8 cellular contexts compared by ENCODE assay signal in the genomic region with DNA sequence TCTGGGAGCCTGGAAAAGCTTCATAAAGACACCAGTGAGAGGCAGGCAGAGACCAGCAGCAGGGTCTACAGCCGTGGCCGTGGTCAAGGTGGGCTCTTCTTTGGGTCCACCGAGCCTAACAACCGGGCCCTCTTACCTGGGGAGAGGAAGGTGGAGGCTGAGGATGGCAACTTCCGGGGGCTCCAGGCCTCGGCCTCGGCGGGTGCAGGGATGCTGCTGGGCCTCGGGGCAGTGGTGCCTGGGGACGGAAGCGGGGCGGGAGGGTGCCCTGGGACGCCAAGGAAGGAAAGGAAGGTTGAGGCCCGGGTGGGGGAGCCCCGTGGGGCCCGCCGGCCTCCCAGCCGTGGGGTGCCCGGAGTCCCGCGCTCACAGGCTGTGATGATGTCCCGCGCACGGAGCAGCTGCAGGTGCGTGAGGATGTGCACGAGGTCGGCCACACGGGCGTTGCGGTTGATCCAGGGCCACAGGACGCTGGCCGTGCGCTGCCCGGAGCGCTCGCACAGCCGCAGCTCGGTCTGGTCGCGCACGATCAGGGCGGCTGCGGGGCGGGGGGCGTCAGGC. TPM values are rescaled to one million over a fixed set of nuclear protein-coding genes. Genes with fewer than 3 reads are reported as not detected.
DNase-seq lines count a peak whose midpoint lies in the region; ATAC-seq, FAIRE-seq and TF ChIP-seq lines count a peak whose summit lies in the region.

No MANE protein-coding gene starts in this region.

- no peaks in the 10 kb centered on the region for H3K27me3 ChIP-seq in Loucy (ENCODE audit: insufficient read depth, low read length, poor library complexity, severe bottlenecking)
- no peaks in the 10 kb centered on the region for H3K27me3 ChIP-seq in bronchial epithelial cell (ENCODE audit: control insufficient read depth, insufficient read depth, low read length)
- no peaks in the 10 kb centered on the region for H3K27me3 ChIP-seq in vagina

- no peak overlapping the region for H2AFZ ChIP-seq in Loucy (ENCODE audit: low read length)

- H3K36me3 ChIP-seq in Loucy (ENCODE audit: insufficient read depth, low read length) (peaks cover 7% of the 10 kb centered on the region; the same call in 1 of the 2 replicates), bronchial epithelial cell (ENCODE audit: control insufficient read depth, insufficient read depth, low read length) (peaks cover 10% of the 10 kb centered on the region), vagina (peaks cover 0 to 15% of the 10 kb centered on the region in 2 donors)

- peak overlapping the region; percentile 84 for H3K27ac ChIP-seq in vagina

- H3K79me2 ChIP-seq in Loucy (ENCODE audit: insufficient read depth, low read length), result peaks cover 52% of the 10 kb centered on the region

- DNase-seq in activated CD4-positive, alpha-beta T cell treated with anti-CD3 and anti-CD28 coated beads, Interleukin-2, amount 10 ng/mL, durations not matched to agents 24 days and 14 days, result peak; percentile 74
- DNase-seq in activated CD4-positive, alpha-beta T cell treated with anti-CD3 and anti-CD28 coated beads for 1 hour, result no peak
- no peak for DNase-seq in bronchial epithelial cell (ENCODE audit: low read depth)
- no peak for DNase-seq in mesothelial cell of epicardium (ENCODE audit: low spot score in 2 of 2, unreplicated experiment in 2 of 2)
- no peak for DNase-seq in vagina (ENCODE audit: extremely low spot score in 2 of 2)
- no peak for DNase-seq in omental fat pad (ENCODE audit: low spot score)
- DNase-seq in UCSD-AML1 (lab: John Stamatoyannopoulos, UW; ENCODE audit: unreplicated experiment), result no peak

- H3K36me3 Mint-ChIP-seq in activated CD4-positive, alpha-beta T cell treated with anti-CD3 and anti-CD28 coated beads, Interleukin-2, amount 10 ng/mL, durations not matched to agents 24 days and 14 days (ENCODE audit: low read depth), result peaks cover 18% of the 10 kb centered on the region
- H3K36me3 Mint-ChIP-seq in mesothelial cell of epicardium, result peaks cover 10% of the 10 kb centered on the region

- peak overlapping the region; percentile 96 for H3K9ac ChIP-seq in Loucy (ENCODE audit: low read depth, low read length, poor library complexity, severe bottlenecking)

- H3K4me1 ChIP-seq in Loucy (ENCODE audit: insufficient read depth, low read length, poor library complexity, severe bottlenecking) (no peaks in the 10 kb centered on the region), vagina (peaks cover 27% of the 10 kb centered on the region)

- H3K27ac Mint-ChIP-seq in activated CD4-positive, alpha-beta T cell treated with anti-CD3 and anti-CD28 coated beads, Interleukin-2, amount 10 ng/mL, durations not matched to agents 24 days and 14 days, result peak overlapping the region; percentile 90
- H3K27ac Mint-ChIP-seq in mesothelial cell of epicardium, result peak overlapping the region; percentile 85

- peak overlapping the region; percentile 93 for H3K4me2 ChIP-seq in Loucy (ENCODE audit: low read depth, low read length, poor library complexity, severe bottlenecking)

- no peaks in the 10 kb centered on the region for H3K9me2 ChIP-seq in Loucy (replicated peaks; ENCODE audit: low read depth, low read length)

- no peaks in the 10 kb centered on the region for H4K20me1 ChIP-seq in Loucy (ENCODE audit: insufficient read depth, low read length, poor library complexity, severe bottlenecking)

- no peak for FAIRE-seq in bronchial epithelial cell (lab: Jason Lieb, UNC)

- H3K4me3 Mint-ChIP-seq in activated CD4-positive, alpha-beta T cell treated with anti-CD3 and anti-CD28 coated beads, Interleukin-2, amount 10 ng/mL, durations not matched to agents 24 days and 14 days, result peak overlapping the region; percentile 91
- peak overlapping the region; percentile 73 for H3K4me3 Mint-ChIP-seq in mesothelial cell of epicardium

- peak overlapping the region; percentile 96 for H3K4me3 ChIP-seq in Loucy (ENCODE audit: low read length, poor library complexity, severe bottlenecking)
- peak overlapping the region; percentile 59 for H3K4me3 ChIP-seq in bronchial epithelial cell (ENCODE audit: low read depth, low read length)
- H3K4me3 ChIP-seq in vagina, result peak overlapping the region; percentile 57 to 61

- intact Hi-C loops in activated CD4-positive, alpha-beta T cell treated with anti-CD3 and anti-CD28 coated beads, Interleukin-2, amount 10 ng/mL, durations not matched to agents 24 days and 14 days (cut with micrococcal nuclease), result no loop called here
- intact Hi-C loops in vagina (cut with DNase I), result no loop called here

- no peaks in the 10 kb centered on the region for H3F3A ChIP-seq in Loucy (ENCODE audit: low read depth)

- H3K9me3 ChIP-seq in Loucy (ENCODE audit: insufficient read depth, low read depth, low read length) (no peaks in the 10 kb centered on the region), vagina (no peaks in the 10 kb centered on the region)

- no peak for TF ChIP-seq POLR2A in vagina (IDR thresholded peaks at IDR 0.05)

- TF ChIP-seq CTCF in Loucy (conservative IDR thresholded peaks at IDR 0.05; ENCODE audit: low read length), result no peak
- TF ChIP-seq CTCF in bronchial epithelial cell (IDR thresholded peaks at IDR 0.05; ENCODE audit: insufficient read depth, low read length, severe bottlenecking), result no peak
- TF ChIP-seq CTCF in mesothelial cell of epicardium (IDR thresholded peaks at IDR 0.05; ENCODE audit: unreplicated experiment), result no peak
- no peak for TF ChIP-seq CTCF in vagina (IDR thresholded peaks at IDR 0.05)
- TF ChIP-seq CTCF in omental fat pad (IDR thresholded peaks at IDR 0.05), result no peak

- peaks cover 11% of the 10 kb centered on the region for H3K4me1 Mint-ChIP-seq in activated CD4-positive, alpha-beta T cell treated with anti-CD3 and anti-CD28 coated beads, Interleukin-2, amount 10 ng/mL, durations not matched to agents 24 days and 14 days
- H3K4me1 Mint-ChIP-seq in mesothelial cell of epicardium, result peaks cover 17% of the 10 kb centered on the region

- no peak for ATAC-seq in omental fat pad (ENCODE audit: low FRiP score)

- H3K27me3 Mint-ChIP-seq in activated CD4-positive, alpha-beta T cell treated with anti-CD3 and anti-CD28 coated beads, Interleukin-2, amount 10 ng/mL, durations not matched to agents 24 days and 14 days, result no peaks in the 10 kb centered on the region
- no peaks in the 10 kb centered on the region for H3K27me3 Mint-ChIP-seq in mesothelial cell of epicardium (ENCODE audit: low read depth)

- H3K9me3 Mint-ChIP-seq in activated CD4-positive, alpha-beta T cell treated with anti-CD3 and anti-CD28 coated beads, Interleukin-2, amount 10 ng/mL, durations not matched to agents 24 days and 14 days, result no peaks in the 10 kb centered on the region
- peaks cover 4% of the 10 kb centered on the region for H3K9me3 Mint-ChIP-seq in mesothelial cell of epicardium

RNA-seq across cellular contexts. Expression of a gene that starts 0.6 kb away (rescaled TPM):
- 177 and 192 TPM in 2 replicates for total RNA-seq in activated CD4-positive, alpha-beta T cell treated with anti-CD3 and anti-CD28 coated beads, Interleukin-2, amount 10 ng/mL, durations not matched to agents 24 days and 14 days
- total RNA-seq in bronchial epithelial cell (114 and 119 TPM in 2 replicates), mesothelial cell of epicardium (64.9 to 73.4 TPM (median 69.1 TPM) in 3 replicates), vagina (46.7 TPM), omental fat pad (10 to 100 TPM; 43.1 to 85.3 (median 78.4) TPM)

RNA-seq across cellular contexts. Expression of a gene that starts 46.6 kb away (rescaled TPM):
- total RNA-seq in activated CD4-positive, alpha-beta T cell treated with anti-CD3 and anti-CD28 coated beads, Interleukin-2, amount 10 ng/mL, durations not matched to agents 24 days and 14 days, result 2.4 and 3.8 TPM in 2 replicates
- 4.0 and 5.3 TPM in 2 replicates for total RNA-seq in bronchial epithelial cell
- 11.5 to 15.0 TPM (median 14.2 TPM) in 3 replicates for total RNA-seq in mesothelial cell of epicardium
- total RNA-seq in vagina, result 8.6 TPM
- total RNA-seq in omental fat pad, result 1 to 10 TPM; 1.9 to 9.0 (median 4.5) TPM

RNA-seq across cellular contexts. Expression of a gene that starts 47.5 kb away (rescaled TPM):
- 107 and 109 TPM in 2 replicates for total RNA-seq in activated CD4-positive, alpha-beta T cell treated with anti-CD3 and anti-CD28 coated beads, Interleukin-2, amount 10 ng/mL, durations not matched to agents 24 days and 14 days
- 5.5 and 7.3 TPM in 2 replicates for total RNA-seq in bronchial epithelial cell
- total RNA-seq in mesothelial cell of epicardium, result 96.3 to 99.9 TPM (median 98.5 TPM) in 3 replicates
- total RNA-seq in vagina, result 38.8 TPM
- 10 to 100 TPM; 21.5 to 41.5 (median 30.8) TPM for total RNA-seq in omental fat pad
